1 cellular context compared by ENCODE assay signal in the genomic region with DNA sequence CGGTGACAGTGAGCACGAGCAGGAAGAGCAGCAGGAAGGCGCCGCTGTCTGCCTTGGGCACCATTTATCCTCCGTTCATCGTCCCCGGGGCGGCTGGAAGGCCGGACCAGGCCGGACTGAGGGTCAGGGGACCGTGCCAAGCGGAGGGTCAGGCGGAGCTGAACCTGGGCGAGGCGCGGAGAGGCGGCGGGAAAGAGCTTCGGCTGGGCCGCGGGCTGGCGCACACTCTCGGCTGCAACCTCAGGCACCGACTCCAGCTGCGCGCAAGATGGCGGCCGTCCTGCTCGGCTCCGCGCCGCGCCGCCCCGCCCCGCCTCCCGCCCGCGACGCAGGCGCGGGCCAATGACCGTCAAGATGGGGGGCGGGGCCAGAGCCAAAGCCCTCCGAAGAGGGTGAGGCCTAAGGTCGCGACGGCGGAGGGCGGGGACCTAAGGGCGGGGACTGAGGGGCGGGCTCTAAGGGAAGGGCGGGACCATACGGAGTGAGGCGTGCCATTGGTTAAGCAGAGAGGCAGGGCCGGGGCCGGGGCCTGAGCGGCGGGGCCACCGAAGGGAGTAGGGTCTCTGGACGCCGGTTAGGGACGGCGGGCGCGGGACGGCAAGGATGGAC.
TF ChIP-seq lines count a peak whose summit lies in the region.

A gene with protein sequence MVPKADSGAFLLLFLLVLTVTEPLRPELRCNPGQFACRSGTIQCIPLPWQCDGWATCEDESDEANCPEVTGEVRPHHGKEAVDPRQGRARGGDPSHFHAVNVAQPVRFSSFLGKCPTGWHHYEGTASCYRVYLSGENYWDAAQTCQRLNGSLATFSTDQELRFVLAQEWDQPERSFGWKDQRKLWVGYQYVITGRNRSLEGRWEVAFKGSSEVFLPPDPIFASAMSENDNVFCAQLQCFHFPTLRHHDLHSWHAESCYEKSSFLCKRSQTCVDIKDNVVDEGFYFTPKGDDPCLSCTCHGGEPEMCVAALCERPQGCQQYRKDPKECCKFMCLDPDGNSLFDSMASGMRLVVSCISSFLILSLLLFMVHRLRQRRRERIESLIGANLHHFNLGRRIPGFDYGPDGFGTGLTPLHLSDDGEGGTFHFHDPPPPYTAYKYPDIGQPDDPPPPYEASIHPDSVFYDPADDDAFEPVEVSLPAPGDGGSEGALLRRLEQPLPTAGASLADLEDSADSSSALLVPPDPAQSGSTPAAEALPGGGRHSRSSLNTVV (minus strand): TSS at position 270 of the 609 bp plus-strand sequence. CDS start 206 bp downstream, at position 64.

TF ChIP-seq in HepG2, 621 proteins besides CTCF, POLR2A, EP300 and RAD21 (continued from another document):
- TF ChIP-seq, protein P1, sequence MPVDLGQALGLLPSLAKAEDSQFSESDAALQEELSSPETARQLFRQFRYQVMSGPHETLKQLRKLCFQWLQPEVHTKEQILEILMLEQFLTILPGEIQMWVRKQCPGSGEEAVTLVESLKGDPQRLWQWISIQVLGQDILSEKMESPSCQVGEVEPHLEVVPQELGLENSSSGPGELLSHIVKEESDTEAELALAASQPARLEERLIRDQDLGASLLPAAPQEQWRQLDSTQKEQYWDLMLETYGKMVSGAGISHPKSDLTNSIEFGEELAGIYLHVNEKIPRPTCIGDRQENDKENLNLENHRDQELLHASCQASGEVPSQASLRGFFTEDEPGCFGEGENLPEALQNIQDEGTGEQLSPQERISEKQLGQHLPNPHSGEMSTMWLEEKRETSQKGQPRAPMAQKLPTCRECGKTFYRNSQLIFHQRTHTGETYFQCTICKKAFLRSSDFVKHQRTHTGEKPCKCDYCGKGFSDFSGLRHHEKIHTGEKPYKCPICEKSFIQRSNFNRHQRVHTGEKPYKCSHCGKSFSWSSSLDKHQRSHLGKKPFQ (CRISPR knock-in tag; IDR thresholded peaks at IDR 0.05; ENCODE audit: insufficient replicate concordance) = peak; percentile 82
- TF ChIP-seq WIZ (CRISPR knock-in tag; IDR thresholded peaks at IDR 0.05) (no peak), ZNF441 (CRISPR knock-in tag; IDR thresholded peaks at IDR 0.05; ENCODE audit: borderline replicate concordance) (no peak), RARG (CRISPR knock-in tag; IDR thresholded peaks at IDR 0.05; ENCODE audit: low read depth) (no peak), RARA (CRISPR knock-in tag; IDR thresholded peaks at IDR 0.05) (no peak), FOXA1 (IDR thresholded peaks at IDR 0.05) (no peak), FOXA1 (CRISPR knock-in tag; IDR thresholded peaks at IDR 0.05) (no peak), NFKBIZ (CRISPR knock-in tag; IDR thresholded peaks at IDR 0.05) (no peak), MZF1 (CRISPR knock-in tag; IDR thresholded peaks at IDR 0.05; ENCODE audit: borderline replicate concordance) (no peak), POLR2AphosphoS2 (IDR thresholded peaks at IDR 0.05; ENCODE audit: low read depth, low read length) (no peak), ZNF710 (CRISPR knock-in tag; IDR thresholded peaks at IDR 0.05; ENCODE audit: borderline replicate concordance) (no peak), ZFX (CRISPR knock-in tag; IDR thresholded peaks at IDR 0.05; ENCODE audit: low read depth) (peak; percentile 15; the same call in 1 of the 2 replicates), ATF1 (CRISPR knock-in tag; IDR thresholded peaks at IDR 0.05) (no peak), NCOA1 (CRISPR knock-in tag; IDR thresholded peaks at IDR 0.05) (no peak), MYPOP (CRISPR knock-in tag; IDR thresholded peaks at IDR 0.05) (no peak; the same call in 1 of the 2 replicates), ZIK1 (CRISPR knock-in tag; IDR thresholded peaks at IDR 0.05; ENCODE audit: borderline replicate concordance, low read depth) (peak; percentile 27; the same call in 1 of the 2 replicates), HMGXB3 (CRISPR knock-in tag; IDR thresholded peaks at IDR 0.05; ENCODE audit: borderline replicate concordance) (no peak), ZMAT3 (CRISPR knock-in tag; conservative IDR thresholded peaks at IDR 0.05) (no peak)
TF ChIP-seq in HepG2: peak in this region for 58.
